27 cellular contexts compared by ENCODE assay signal in the genomic region with DNA sequence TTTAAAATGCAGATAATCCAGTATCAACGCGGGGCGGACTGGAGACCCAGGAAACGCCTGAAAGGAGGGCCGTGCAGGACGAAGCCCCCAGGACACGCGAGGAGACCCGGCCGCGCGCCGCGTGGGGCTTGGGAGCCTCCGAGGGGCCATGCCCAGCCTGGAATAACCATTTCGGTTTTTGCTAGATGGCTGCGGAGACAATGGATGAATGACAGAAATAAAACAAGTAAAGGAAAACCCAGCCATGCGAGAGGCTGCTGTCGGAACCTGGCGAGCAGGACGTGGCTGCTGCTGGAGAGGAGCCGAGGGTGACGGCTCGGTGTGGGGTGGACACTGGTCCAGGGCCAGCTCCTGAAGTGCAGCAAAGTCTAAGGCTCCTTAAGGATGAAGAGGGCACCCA.
DNase-seq lines count a peak whose midpoint lies in the region; FAIRE-seq and TF ChIP-seq lines count a peak whose summit lies in the region.
"Had no signal": no experiment of that assay in that cellular context is flagged by ENCODE, and none has a peak within 500 bp of the region (broad histone marks: within the 10 kb centered on the region; RNA-seq: fewer than 3 reads in every experiment).

No MANE protein-coding gene starts in this region.

- no peaks in the 10 kb centered on the region for H3K36me3 Mint-ChIP-seq in activated naive CD4-positive, alpha-beta T cell treated with anti-CD3 and anti-CD28 coated beads, Interleukin-2, amount 50 U/mL, for 24 hours
- H3K36me3 Mint-ChIP-seq in H9 (ENCODE audit: insufficient read depth in 1 of 3, low read depth in 3 of 3), result no peaks in the 10 kb centered on the region
- H3K36me3 Mint-ChIP-seq: CD14-positive monocyte; CD4-positive, alpha-beta memory T cell; CD4-positive, CD25-positive, alpha-beta regulatory T cell; CD8-positive, alpha-beta memory T cell had no signal

- H3K4me3 Mint-ChIP-seq in activated naive CD4-positive, alpha-beta T cell treated with anti-CD3 and anti-CD28 coated beads, Interleukin-2, amount 50 U/mL, for 24 hours, result no peak overlapping the region
- H3K4me3 Mint-ChIP-seq in H9, result no peak overlapping the region
- H3K4me3 Mint-ChIP-seq: CD14-positive monocyte; CD4-positive, alpha-beta memory T cell; CD4-positive, CD25-positive, alpha-beta regulatory T cell; CD8-positive, alpha-beta memory T cell had no signal

- H2AK5ac ChIP-seq in H9 (ENCODE audit: insufficient read length, low read length), result no peak overlapping the region

- H2BK15ac ChIP-seq in H9 (ENCODE audit: low read depth, low read length), result no peak overlapping the region

- H3K18ac ChIP-seq in H9 (ENCODE audit: insufficient read length, low read depth, low read length), result no peak overlapping the region

- CTCF ChIA-PET in HEK293T (lab: Yijun Ruan, JAX), result no interaction called here

- TF ChIP-seq CTCF in H9 (conservative IDR thresholded peaks at IDR 0.05), result no peak

- no peaks in the 10 kb centered on the region for H3K23me2 ChIP-seq in H9 (ENCODE audit: insufficient read length, low read depth, low read length, poor library complexity, severe bottlenecking)

- H3K4ac ChIP-seq in H9 (ENCODE audit: low read depth, low read length), result no peak overlapping the region

- H2BK12ac ChIP-seq in H9 (ENCODE audit: insufficient read length, low read depth, low read length), result no peak overlapping the region

- no peak overlapping the region for H3T11ph ChIP-seq in H9 (ENCODE audit: low read length)

- H3K27me3 Mint-ChIP-seq in activated naive CD4-positive, alpha-beta T cell treated with anti-CD3 and anti-CD28 coated beads, Interleukin-2, amount 50 U/mL, for 24 hours, result no peaks in the 10 kb centered on the region
- H3K27me3 Mint-ChIP-seq in H9 (ENCODE audit: low read depth), result no peaks in the 10 kb centered on the region; the same call in 1 of the 2 replicates
- H3K27me3 Mint-ChIP-seq: CD4-positive, alpha-beta memory T cell; CD4-positive, CD25-positive, alpha-beta regulatory T cell had no signal

- H2BK20ac ChIP-seq in H9 (ENCODE audit: low read depth, low read length, poor library complexity, severe bottlenecking), result no peak overlapping the region

- POLR2A ChIA-PET in HEK293T (lab: Yijun Ruan, JAX), result no interaction called here

- no peaks in the 10 kb centered on the region for H3K79me1 ChIP-seq in H9 (ENCODE audit: insufficient read depth, low read depth, low read length, poor library complexity, severe bottlenecking)

- no peak for FAIRE-seq in HTR-8/SVneo (lab: Jason Lieb, UNC)
- FAIRE-seq: A204.1, GM12878, GM12892, GM18507, GM19239 had no signal

- no peak overlapping the region for H3K9ac ChIP-seq in H9 (ENCODE audit: extremely low read depth, insufficient read length, low read length)
- H3K9ac ChIP-seq: BLaER1 had no signal

- no peak for DNase-seq in activated naive CD4-positive, alpha-beta T cell (lab: John Stamatoyannopoulos, UW)
- no peak for DNase-seq in H9
- DNase-seq in HEK293T (ENCODE audit: extremely low spot score), result no peak
- no peak for DNase-seq in HTR-8/SVneo (ENCODE audit: insufficient read length, low spot score)
- DNase-seq: 8988T; ACHN; BE2C; C1 segment of cervical spinal cord; CD4-positive, alpha-beta memory T cell; CD4-positive, CD25-positive, alpha-beta regulatory T cell; CD8-positive, alpha-beta memory T cell; COR-L47; DMS 273 treated with DMSO at 0.1 percent for 48 hours; DMS153; DMS53; DMS79; DND-41; EL; GDM1 had no signal

- peak overlapping the region; percentile 48 for H3K27ac Mint-ChIP-seq in activated naive CD4-positive, alpha-beta T cell treated with anti-CD3 and anti-CD28 coated beads, Interleukin-2, amount 50 U/mL, for 24 hours
- H3K27ac Mint-ChIP-seq in H9, result peak overlapping the region in 2 of 3 experiments; percentile 19 to 44; a peak in 1 of 7 replicates
- H3K27ac Mint-ChIP-seq: CD14-positive monocyte; CD4-positive, alpha-beta memory T cell; CD8-positive, alpha-beta memory T cell had no signal

- H3K79me2 ChIP-seq in H9 (ENCODE audit: insufficient read depth, low read length), result no peaks in the 10 kb centered on the region

- H4K8ac ChIP-seq in H9 (replicated peaks; ENCODE audit: insufficient read length, low read depth, low read length), result no peak overlapping the region

- no peaks in the 10 kb centered on the region for H3K9me3 ChIP-seq in H9 (ENCODE audit: control insufficient read depth, low read depth, low read length)
- H3K9me3 ChIP-seq: BE2C, BLaER1 had no signal

- no peaks in the 10 kb centered on the region for H3K27me3 ChIP-seq in H9 (ENCODE audit: insufficient read depth, low read length)
- H3K27me3 ChIP-seq: BE2C, BLaER1 had no signal

- H4K5ac ChIP-seq in H9 (ENCODE audit: insufficient read length, low read depth, low read length), result no peak overlapping the region

- H3K4me1 Mint-ChIP-seq in activated naive CD4-positive, alpha-beta T cell treated with anti-CD3 and anti-CD28 coated beads, Interleukin-2, amount 50 U/mL, for 24 hours, result no peaks in the 10 kb centered on the region
- H3K4me1 Mint-ChIP-seq in H9, result peaks cover 6% of the 10 kb centered on the region in 2 experiments
- H3K4me1 Mint-ChIP-seq: CD14-positive monocyte; CD4-positive, CD25-positive, alpha-beta regulatory T cell; CD8-positive, alpha-beta memory T cell had no signal

- H3K4me1 ChIP-seq in H9 (ENCODE audit: insufficient read depth, low read length), result no peaks in the 10 kb centered on the region
- H3K4me1 ChIP-seq: BE2C, BLaER1 had no signal

- no peak overlapping the region for H3K4me2 ChIP-seq in H9 (ENCODE audit: insufficient read depth, insufficient read length, low read length)
- H3K4me2 ChIP-seq: BLaER1 had no signal

- no peak overlapping the region for H2AFZ ChIP-seq in H9 (ENCODE audit: low read length)

- no peak overlapping the region for H2BK5ac ChIP-seq in H9 (ENCODE audit: insufficient read length, low read length)

- no peaks in the 10 kb centered on the region for H4K20me1 ChIP-seq in H9 (ENCODE audit: control insufficient read depth, insufficient read depth, insufficient read length)
- H4K20me1 ChIP-seq: BLaER1 had no signal

- WGBS in H9 (ENCODE audit: extremely low coverage, insufficient read length, low lambda C conversion rate), result no CpG with 5 or more reads among the region's 24 CpGs

- no peak overlapping the region for H3K23ac ChIP-seq in H9 (ENCODE audit: insufficient read length, low read depth, low read length)

- no peak overlapping the region for H4K91ac ChIP-seq in H9 (ENCODE audit: insufficient read length, low read depth, low read length)

- H3K14ac ChIP-seq in H9 (ENCODE audit: insufficient read depth, low read length), result no peak overlapping the region

- no peak overlapping the region for H3K27ac ChIP-seq in H9 (ENCODE audit: insufficient read length, low read depth, low read length)
- H3K27ac ChIP-seq: BLaER1 had no signal

- H3K9me3 Mint-ChIP-seq in activated naive CD4-positive, alpha-beta T cell treated with anti-CD3 and anti-CD28 coated beads, Interleukin-2, amount 50 U/mL, for 24 hours, result no peaks in the 10 kb centered on the region
- H3K9me3 Mint-ChIP-seq in H9, result no peaks in the 10 kb centered on the region
- H3K9me3 Mint-ChIP-seq: CD4-positive, CD25-positive, alpha-beta regulatory T cell had no signal

- no peak overlapping the region for H2BK120ac ChIP-seq in H9 (ENCODE audit: low read depth, low read length, poor library complexity, severe bottlenecking)

- H3K56ac ChIP-seq in H9 (ENCODE audit: insufficient read length, low read depth, low read length), result no peak overlapping the region

TF ChIP-seq in HEK293T, 16 proteins besides CTCF, POLR2A, EP300 and RAD21:
- no peak for TF ChIP-seq NFRKB (IDR thresholded peaks at IDR 0.05)
- TF ChIP-seq FOXA1 (IDR thresholded peaks at IDR 0.05), result no peak
- TF ChIP-seq TARDBP (IDR thresholded peaks at IDR 0.05), result no peak
- TF ChIP-seq FOXM1 (IDR thresholded peaks at IDR 0.05; ENCODE audit: borderline replicate concordance), result no peak
- no peak for TF ChIP-seq L3MBTL2 (conservative IDR thresholded peaks at IDR 0.05)
- TF ChIP-seq SP1 (IDR thresholded peaks at IDR 0.05), result no peak
- no peak for TF ChIP-seq ARNT (IDR thresholded peaks at IDR 0.05)
- TF ChIP-seq HDGF (IDR thresholded peaks at IDR 0.05; ENCODE audit: borderline replicate concordance), result no peak
- no peak for TF ChIP-seq SUZ12 (IDR thresholded peaks at IDR 0.05)
- TF ChIP-seq ZNF384 (IDR thresholded peaks at IDR 0.05), result no peak
- no peak for TF ChIP-seq FOXK2 (IDR thresholded peaks at IDR 0.05)
- no peak for TF ChIP-seq CTBP1 (IDR thresholded peaks at IDR 0.05; ENCODE audit: borderline replicate concordance)
